ENCODE assay signal across 8 cellular contexts in the genomic region with DNA sequence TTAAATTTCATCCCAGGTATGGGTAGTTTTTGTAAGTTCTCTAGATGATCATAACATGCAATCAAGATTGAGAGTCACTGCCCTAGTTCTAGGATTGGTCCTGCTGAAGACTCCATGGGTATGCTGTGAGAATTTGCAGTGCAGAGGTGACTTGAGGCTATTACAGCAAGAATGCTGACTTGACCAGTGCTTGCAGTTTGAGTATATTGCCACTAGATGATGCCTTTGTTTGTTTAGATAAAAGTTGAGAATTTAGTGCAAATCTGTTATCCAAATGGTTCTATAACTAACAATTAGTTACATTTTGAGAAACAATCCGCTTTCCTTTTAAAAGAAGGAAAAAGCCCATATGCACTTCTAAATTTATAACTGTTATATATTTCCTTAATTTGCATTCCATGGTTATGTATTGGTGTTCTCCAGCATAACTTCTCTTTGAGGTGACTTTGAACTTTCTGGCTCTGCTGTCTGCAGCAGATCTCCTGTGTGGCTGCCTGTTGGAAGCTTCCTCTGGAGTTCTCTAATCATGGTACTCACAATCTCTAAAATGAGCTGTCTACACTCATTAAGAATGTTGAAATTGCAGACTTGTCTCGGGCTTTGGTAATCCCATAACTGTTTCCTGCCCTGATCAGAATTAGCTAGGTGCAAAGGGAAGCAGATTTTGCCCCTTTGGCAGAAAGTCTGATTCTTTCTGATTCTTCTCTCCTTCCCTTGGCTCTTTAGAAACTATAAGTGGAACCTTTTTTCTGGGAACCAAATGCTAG. TPM values are rescaled to one million over a fixed set of nuclear protein-coding genes. Genes with fewer than 3 reads are reported as not detected.
DNase-seq lines count a peak whose midpoint lies in the region; TF ChIP-seq lines count a peak whose summit lies in the region.

No MANE protein-coding gene starts in this region.

- no peak overlapping the region for H3K27ac Mint-ChIP-seq in osteocyte (ENCODE audit: unreplicated experiment)

- H3K4me1 Mint-ChIP-seq in osteocyte (ENCODE audit: unreplicated experiment): peaks cover 16% of the 10 kb centered on the region

- no peaks in the 10 kb centered on the region for H3K9me3 ChIP-seq in MG63

- H3K36me3 ChIP-seq in MG63: peaks cover 94% of the 10 kb centered on the region

- TF ChIP-seq CTCF in osteocyte (IDR thresholded peaks at IDR 0.05): peak; percentile 65

- H3K4me3 Mint-ChIP-seq in osteocyte (ENCODE audit: unreplicated experiment): no peak overlapping the region

- no peaks in the 10 kb centered on the region for H3K36me3 Mint-ChIP-seq in osteocyte (ENCODE audit: unreplicated experiment)

- no peaks in the 10 kb centered on the region for H3K9me3 Mint-ChIP-seq in osteocyte (ENCODE audit: unreplicated experiment)

- no peaks in the 10 kb centered on the region for H3K27me3 ChIP-seq in MG63

- DNase-seq in NCI-H82 (lab: John Stamatoyannopoulos, UW) (peak; percentile 21), NCI-H82 treated with DMSO at 0.1 percent for 48 hours (lab: John Stamatoyannopoulos, UW; ENCODE audit: unreplicated experiment) (no peak), MG63 (peak; percentile 24), dedifferentiated amniotic fluid mesenchymal stem cell (ENCODE audit: extremely low spot score) (peak; percentile 60), osteocyte (ENCODE audit: extremely low spot score, unreplicated experiment) (no peak), NCI-H1092 treated with DMSO at 0.1 percent for 48 hours (lab: John Stamatoyannopoulos, UW) (no peak), HK-2 (ENCODE audit: unreplicated experiment) (no peak), midbrain (lab: John Stamatoyannopoulos, UW) (no peak)

- no peaks in the 10 kb centered on the region for H3K27me3 Mint-ChIP-seq in osteocyte (ENCODE audit: unreplicated experiment)

- no peak overlapping the region for H3K4me3 ChIP-seq in MG63

RNA-seq across cellular contexts. Expression of a gene that starts 24.9 kb away (rescaled TPM):
- 75.8 and 95.3 TPM in 2 replicates for total RNA-seq in MG63 (2014; rRNA removed; shearing (Covaris generic); ENCODE audit: low replicate concordance)
- 11.0 and 12.5 TPM in 2 replicates for total RNA-seq in osteocyte

Comparison
In these comparisons a context has a peak if more than half of its experiments do, and no peak if none do; other contexts are left out.
1. DNase-seq: peak in NCI-H82 (single experiment), MG63 (single experiment) and dedifferentiated amniotic fluid mesenchymal stem cell (single experiment); none in NCI-H82 treated with DMSO at 0.1 percent for 48 hours (single experiment), osteocyte (single experiment), NCI-H1092 treated with DMSO at 0.1 percent for 48 hours (single experiment), HK-2 (single experiment) and midbrain (single experiment).